ENCODE assay signal across 9 cellular contexts in genomic region chr18:24016643-24017042, GRCh38. TPM values are rescaled to one million over a fixed set of nuclear protein-coding genes. Genes with fewer than 3 reads are reported as not detected.
DNase-seq lines count a peak whose midpoint lies in the region; ATAC-seq and TF ChIP-seq lines count a peak whose summit lies in the region.
"Had no signal": no experiment of that assay in that cellular context is flagged by ENCODE, and none has a peak within 500 bp of the region (broad histone marks: within the 10 kb centered on the region; RNA-seq: fewer than 3 reads in every experiment).

No MANE protein-coding gene starts in this region.

- no peak for DNase-seq in activated CD4-positive, alpha-beta T cell treated with anti-CD3 and anti-CD28 coated beads, Interleukin-2, amount 10 ng/mL, durations not matched to agents 24 days and 14 days
- no peak for DNase-seq in activated CD4-positive, alpha-beta T cell treated with anti-CD3 and anti-CD28 coated beads, Interleukin-2, amount 50 U/mL, for 48 hours
- DNase-seq in NCI-H2227 treated with DMSO at 0.1 percent for 48 hours (lab: John Stamatoyannopoulos, UW) (peak; percentile 27), dorsolateral prefrontal cortex (no peak), NCI-H1694 (lab: John Stamatoyannopoulos, UW) (no peak), head of caudate nucleus (no peak)

- H3K4me1 ChIP-seq in skeletal muscle satellite cell (ENCODE audit: control insufficient read depth, insufficient read depth, low read length), result peaks cover 18% of the 10 kb centered on the region

- H3K27ac ChIP-seq in dorsolateral prefrontal cortex, result peak overlapping the region in 7 of 59 donors; percentile 2 to 74 (median 16)

- peak overlapping the region; percentile 93 for H3K27ac Mint-ChIP-seq in activated CD4-positive, alpha-beta T cell treated with anti-CD3 and anti-CD28 coated beads, Interleukin-2, amount 10 ng/mL, durations not matched to agents 24 days and 14 days
- H3K27ac Mint-ChIP-seq: dendritic cell treated with granulocyte-macrophage colony-stimulating factor and Interleukin-4, amounts not matched to agents 40 ng/mL and 50 ng/mL, for 4 days had no signal

- no peak overlapping the region for H3K9ac ChIP-seq in skeletal muscle satellite cell (ENCODE audit: low read depth, low read length)

- H3K4me3 Mint-ChIP-seq in activated CD4-positive, alpha-beta T cell treated with anti-CD3 and anti-CD28 coated beads, Interleukin-2, amount 10 ng/mL, durations not matched to agents 24 days and 14 days, result peak overlapping the region; percentile 94
- H3K4me3 Mint-ChIP-seq: dendritic cell treated with granulocyte-macrophage colony-stimulating factor and Interleukin-4, amounts not matched to agents 40 ng/mL and 50 ng/mL, for 4 days had no signal

- no peak for ATAC-seq in HG02981 (IDR thresholded peaks at IDR 0.05; ENCODE audit: unreplicated experiment)

- TF ChIP-seq CTCF in dorsolateral prefrontal cortex (IDR thresholded peaks at IDR 0.05 in 54 of 56, conservative IDR thresholded peaks at IDR 0.05 in 2 of 56; ENCODE audit: low read depth in 1 of 56, partially characterized antibody in 56 of 56), result peak in 19 of 56 donors; percentile 10 to 45 (median 19)

- H3K4me3 ChIP-seq in dorsolateral prefrontal cortex (peak overlapping the region in 51 of 59 donors; percentile 6 to 88 (median 76)), skeletal muscle satellite cell (ENCODE audit: low read length) (peak overlapping the region; percentile 91)

- H3K36me3 ChIP-seq in skeletal muscle satellite cell (ENCODE audit: insufficient read depth, low read length), result no peaks in the 10 kb centered on the region

- peaks cover 30% of the 10 kb centered on the region for H3K36me3 Mint-ChIP-seq in activated CD4-positive, alpha-beta T cell treated with anti-CD3 and anti-CD28 coated beads, Interleukin-2, amount 10 ng/mL, durations not matched to agents 24 days and 14 days (ENCODE audit: low read depth)

- H3K27me3 ChIP-seq in dorsolateral prefrontal cortex, result peaks cover 0 to 14% (median 0%) of the 10 kb centered on the region in 45 donors
- no peaks in the 10 kb centered on the region for H3K27me3 ChIP-seq in skeletal muscle satellite cell (ENCODE audit: control insufficient read depth, insufficient read depth, low read length)

- H3K9me3 Mint-ChIP-seq in activated CD4-positive, alpha-beta T cell treated with anti-CD3 and anti-CD28 coated beads, Interleukin-2, amount 10 ng/mL, durations not matched to agents 24 days and 14 days, result no peaks in the 10 kb centered on the region
- H3K9me3 Mint-ChIP-seq: dendritic cell treated with granulocyte-macrophage colony-stimulating factor and Interleukin-4, amounts not matched to agents 40 ng/mL and 50 ng/mL, for 4 days had no signal

- intact Hi-C loops in activated CD4-positive, alpha-beta T cell treated with anti-CD3 and anti-CD28 coated beads, Interleukin-2, amount 10 ng/mL, durations not matched to agents 24 days and 14 days (cut with micrococcal nuclease), result loop anchor here (5.0 to 10.0 kb wide), 3 partner anchors 429 to 562 kb away; partner anchors contain the start of genes NPC1, RIOK3 and RMC1
- intact Hi-C loops in dorsolateral prefrontal cortex (cut with DNase I), result loop anchor here in 1 of 2 donors (10.0 kb wide), 1 partner anchor 72 kb away; no protein-coding TSS in a partner anchor
- intact Hi-C loops in head of caudate nucleus (cut with DNase I), result no loop called here

- peak overlapping the region; percentile 84 for H3K4me2 ChIP-seq in skeletal muscle satellite cell (ENCODE audit: low read length)

- H3K4me1 Mint-ChIP-seq in activated CD4-positive, alpha-beta T cell treated with anti-CD3 and anti-CD28 coated beads, Interleukin-2, amount 10 ng/mL, durations not matched to agents 24 days and 14 days, result peaks cover 74% of the 10 kb centered on the region

- H3K27me3 Mint-ChIP-seq in activated CD4-positive, alpha-beta T cell treated with anti-CD3 and anti-CD28 coated beads, Interleukin-2, amount 10 ng/mL, durations not matched to agents 24 days and 14 days, result no peaks in the 10 kb centered on the region

- H3K9me3 ChIP-seq in skeletal muscle satellite cell (replicated peaks; ENCODE audit: low read length), result no peaks in the 10 kb centered on the region

RNA-seq across cellular contexts. Expression of gene TTC39C, which starts 2.1 kb away (rescaled TPM):
- 28.8 and 29.2 TPM in 2 replicates for total RNA-seq in activated CD4-positive, alpha-beta T cell treated with anti-CD3 and anti-CD28 coated beads, Interleukin-2, amount 10 ng/mL, durations not matched to agents 24 days and 14 days
- 10 to 100 TPM; 15.1 to 55.8 (median 34.2) TPM for total RNA-seq in dorsolateral prefrontal cortex
- 14.0 and 15.2 TPM in 2 replicates for total RNA-seq in skeletal muscle satellite cell (2012; rRNA removed)
